8 cellular contexts compared by ENCODE assay signal in the genomic region with DNA sequence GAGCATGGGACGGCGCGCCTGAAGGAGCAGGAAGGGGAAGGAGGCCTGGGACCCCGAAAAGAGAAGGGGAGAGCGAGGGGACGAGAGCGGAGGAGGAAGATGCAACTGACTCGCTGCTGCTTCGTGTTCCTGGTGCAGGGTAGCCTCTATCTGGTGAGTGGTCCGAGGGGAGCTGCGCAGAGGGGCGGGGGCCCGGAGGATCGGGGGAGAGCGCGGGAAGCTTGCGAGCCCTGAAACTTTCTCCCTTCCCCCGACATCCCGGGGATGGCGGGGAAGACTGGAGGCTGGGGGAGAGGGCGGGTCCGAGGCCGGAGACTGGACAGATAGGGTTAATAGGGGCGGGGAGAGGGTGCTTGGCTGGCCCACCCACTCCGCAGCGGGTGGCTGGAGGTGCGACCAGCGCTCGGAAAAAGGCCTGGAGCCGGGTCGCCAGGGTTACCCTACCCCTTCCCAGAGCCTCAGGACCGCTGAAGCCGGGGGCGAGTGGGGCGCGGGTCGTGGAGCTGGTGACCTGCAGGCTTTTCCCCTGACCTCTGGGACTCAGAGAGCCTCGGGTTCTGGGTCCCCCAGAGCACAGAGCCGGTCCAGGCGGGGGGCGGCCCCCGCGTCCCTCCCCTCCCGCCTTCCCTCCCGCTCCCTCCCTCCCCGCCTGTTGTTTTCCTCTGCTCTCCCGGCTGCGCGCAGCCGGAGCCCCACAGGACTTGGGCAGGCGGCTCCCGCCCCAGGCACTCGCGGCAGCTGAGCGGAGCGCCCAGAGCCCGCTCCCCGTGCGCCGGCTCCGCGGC. TPM values are rescaled to one million over a fixed set of nuclear protein-coding genes. Genes with fewer than 3 reads are reported as not detected.
DNase-seq lines count a peak whose midpoint lies in the region; ATAC-seq and TF ChIP-seq lines count a peak whose summit lies in the region.

No MANE protein-coding gene starts in this region.

- intact Hi-C loops in lower lobe of right lung (cut with DNase I) = no loop called here

- TF ChIP-seq CTCF in lower lobe of right lung (IDR thresholded peaks at IDR 0.05) = no peak
- TF ChIP-seq CTCF in upper lobe of left lung (IDR thresholded peaks at IDR 0.05) = no peak

- TF ChIP-seq POLR2A in upper lobe of left lung (IDR thresholded peaks at IDR 0.05) = peak in 1 of 4 donors; percentile 27

- H3K36me3 ChIP-seq in NT2/D1 (ENCODE audit: insufficient read depth, insufficient read length, low read length) = no peaks in the 10 kb centered on the region
- H3K36me3 ChIP-seq in lower lobe of right lung = no peaks in the 10 kb centered on the region
- H3K36me3 ChIP-seq in upper lobe of left lung = no peaks in the 10 kb centered on the region

- H3K9me3 ChIP-seq in NT2/D1 (ENCODE audit: insufficient read depth, low read length) (no peaks in the 10 kb centered on the region), lower lobe of right lung (no peaks in the 10 kb centered on the region), upper lobe of left lung (no peaks in the 10 kb centered on the region)

- peaks cover 38% of the 10 kb centered on the region for H3K4me1 ChIP-seq in NT2/D1 (ENCODE audit: insufficient read depth, insufficient read length)
- H3K4me1 ChIP-seq in lower lobe of right lung = peaks cover 34% of the 10 kb centered on the region
- H3K4me1 ChIP-seq in upper lobe of left lung = peaks cover 25 to 46% (median 30%) of the 10 kb centered on the region in 4 donors

- H3K27ac ChIP-seq in lower lobe of right lung = peak overlapping the region; percentile 58
- H3K27ac ChIP-seq in upper lobe of left lung = peak overlapping the region in 3 of 4 donors; percentile 77 to 84 (median 80)

- H3K4me3 ChIP-seq in NT2/D1 (ENCODE audit: insufficient read length, low read depth) = peak overlapping the region; percentile 75
- H3K4me3 ChIP-seq in lower lobe of right lung = peak overlapping the region; percentile 73
- peak overlapping the region; percentile 54 to 67 (median 65) for H3K4me3 ChIP-seq in upper lobe of left lung

- ATAC-seq in lower lobe of right lung (peak; percentile 47 to 61), upper lobe of left lung (ENCODE audit: low FRiP score in 2 of 2) (peak in 1 of 2 donors; percentile 53), HG02884 (IDR thresholded peaks at IDR 0.05; ENCODE audit: unreplicated experiment) (no peak)

- DNase-seq in NCI-H2227 (lab: John Stamatoyannopoulos, UW; ENCODE audit: unreplicated experiment) = peak; percentile 62
- no peak for DNase-seq in NCI-H2227 treated with DMSO at 0.1 percent for 48 hours (lab: John Stamatoyannopoulos, UW)
- DNase-seq in NT2/D1 (ENCODE audit: low read depth, low spot score) = no peak
- DNase-seq in dermis microvascular lymphatic vessel endothelial cell (ENCODE audit: low read depth in 2 of 2) = peak; percentile 20 to 63
- DNase-seq in lower lobe of right lung = no peak
- peak in 1 of 2 donors; percentile 88 for DNase-seq in upper lobe of left lung
- DNase-seq in NCI-H1092 (lab: John Stamatoyannopoulos, UW) = no peak

- WGBS in upper lobe of left lung, 2 donors = 1 to 3% methylated on average over 22 to 32 of the region's 62 CpGs

- H3K9ac ChIP-seq in NT2/D1 (ENCODE audit: insufficient read length, low read depth) = peak overlapping the region; percentile 85

- no peak for TF ChIP-seq EP300 in upper lobe of left lung (IDR thresholded peaks at IDR 0.05)

- H3K27me3 ChIP-seq in NT2/D1 (ENCODE audit: insufficient read depth, insufficient read length) (peaks cover 21% of the 10 kb centered on the region), lower lobe of right lung (ENCODE audit: low read depth) (peaks cover 8% of the 10 kb centered on the region), upper lobe of left lung (peaks cover 0 to 13% (median 0%) of the 10 kb centered on the region in 4 donors)

RNA-seq across cellular contexts. Expression of gene NXPH3, which starts 0.6 kb away (rescaled TPM):
- total RNA-seq in dermis microvascular lymphatic vessel endothelial cell (0.90 and 3.2 TPM in 2 replicates), lower lobe of right lung (4.5 TPM), upper lobe of left lung (1 to 10 TPM; 1.2 to 6.6 (median 4.6) TPM)

Comparison
In these comparisons a context has a peak if more than half of its experiments do, and no peak if none do; other contexts are left out.
1. DNase-seq: peak in NCI-H2227 (single experiment) and dermis microvascular lymphatic vessel endothelial cell (2 of 2); none in NCI-H2227 treated with DMSO at 0.1 percent for 48 hours (single experiment), NT2/D1 (single experiment), lower lobe of right lung (single experiment) and NCI-H1092 (single experiment).
2. Peak in every context shown above with its lines, with median percentiles within 50 percentile points of each other: H3K4me3 ChIP-seq.